10 cellular contexts compared by ENCODE assay signal in the genomic region with DNA sequence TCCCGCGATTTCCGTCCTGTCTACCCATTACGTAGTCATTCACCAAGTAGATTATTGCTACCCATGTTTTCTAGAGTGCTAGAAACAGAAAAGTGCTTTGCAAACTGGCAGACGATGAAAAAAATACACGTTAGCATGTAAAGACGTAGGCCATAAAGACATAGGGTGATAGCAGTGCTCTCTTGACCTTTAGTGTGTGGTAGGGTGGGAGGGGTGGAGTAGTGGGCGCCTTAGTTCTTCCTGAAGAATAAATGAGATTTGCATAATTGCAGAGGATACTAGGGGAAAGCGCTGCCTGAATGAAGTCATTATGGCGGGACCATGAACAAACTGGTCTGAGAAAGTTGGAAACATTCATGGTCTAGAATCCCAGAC. TPM values are rescaled to one million over a fixed set of nuclear protein-coding genes. Genes with fewer than 3 reads are reported as not detected.
A peak's percentile ranks its signal among the peaks of the same experiment; 100 is the strongest.
DNase-seq lines count a peak whose midpoint lies in the region; ATAC-seq, FAIRE-seq and TF ChIP-seq lines count a peak whose summit lies in the region.
"Had no signal": no experiment of that assay in that cellular context is flagged by ENCODE, and none has a peak within 500 bp of the region (broad histone marks: within the 10 kb centered on the region; RNA-seq: fewer than 3 reads in every experiment).

No MANE protein-coding gene starts in this region.

- no peak overlapping the region for H3K27ac Mint-ChIP-seq in mesothelial cell of epicardium

- 80% methylated on average over 10 of the region's 10 CpGs for WGBS in right cardiac atrium
- WGBS in body of pancreas, 2 donors = 48 to 59% methylated on average over 10 of the region's 10 CpGs

- no peaks in the 10 kb centered on the region for H3K9me3 ChIP-seq in right cardiac atrium (ENCODE audit: control insufficient read depth, low read length)
- H3K9me3 ChIP-seq in body of pancreas = no peaks in the 10 kb centered on the region

- peaks cover under 1% of the 10 kb centered on the region for H3K9me3 Mint-ChIP-seq in mesothelial cell of epicardium

- ATAC-seq in right cardiac atrium (no peak), body of pancreas (no peak), foreskin keratinocyte (no peak)

- intact Hi-C loops in right cardiac atrium (cut with DNase I) = no loop called here
- intact Hi-C loops in cardiac septum (cut with DNase I) = loop anchor here (2.0 kb wide), 1 partner anchor 32 kb away; a partner anchor contains a TSS
- intact Hi-C loops in body of pancreas (cut with DNase I) = no loop called here
- intact Hi-C loops in posterior vena cava (cut with DNase I) = no loop called here

- peaks cover 19% of the 10 kb centered on the region for H3K27me3 Mint-ChIP-seq in mesothelial cell of epicardium (ENCODE audit: low read depth)

- TF ChIP-seq CTCF in body of pancreas (IDR thresholded peaks at IDR 0.05) = no peak
- no peak for TF ChIP-seq CTCF in mesothelial cell of epicardium (IDR thresholded peaks at IDR 0.05; ENCODE audit: unreplicated experiment)
- TF ChIP-seq CTCF in foreskin keratinocyte (conservative IDR thresholded peaks at IDR 0.05) = no peak

- peaks cover 20% of the 10 kb centered on the region for H3K36me3 Mint-ChIP-seq in mesothelial cell of epicardium

- no peaks in the 10 kb centered on the region for H3K36me3 ChIP-seq in body of pancreas (replicated peaks in 1 of 2; ENCODE audit: insufficient read depth in 1 of 2, low read depth in 2 of 2)

- peak overlapping the region; percentile 83 for H3K4me3 ChIP-seq in right cardiac atrium (ENCODE audit: low read length)
- peak overlapping the region; percentile 68 to 88 for H3K4me3 ChIP-seq in body of pancreas

- DNase-seq in right cardiac atrium = no peak
- no peak for DNase-seq in cardiac septum (ENCODE audit: low spot score)
- no peak for DNase-seq in body of pancreas
- no peak for DNase-seq in mesothelial cell of epicardium (ENCODE audit: low spot score in 2 of 2, unreplicated experiment in 2 of 2)
- no peak for DNase-seq in ACHN
- DNase-seq in foreskin keratinocyte = no peak
- no peak for DNase-seq in HTR-8/SVneo (ENCODE audit: insufficient read length, low spot score)
- DNase-seq in posterior vena cava (ENCODE audit: low spot score) = no peak
- DNase-seq: activated CD4-positive, alpha-beta T cell treated with anti-CD3 and anti-CD28 coated beads, Interleukin-2, amount 50 U/mL, for 4 hours; GF-D8 had no signal

- H3K27ac ChIP-seq in right cardiac atrium (ENCODE audit: low read length) = no peak overlapping the region
- H3K27ac ChIP-seq in body of pancreas = peak overlapping the region in 3 of 4 donors; percentile 65 to 82 (median 66)
- no peak overlapping the region for H3K27ac ChIP-seq in foreskin keratinocyte

- peaks cover 8% of the 10 kb centered on the region for H3K4me1 Mint-ChIP-seq in mesothelial cell of epicardium

- FAIRE-seq in HTR-8/SVneo (lab: Jason Lieb, UNC) = no peak

- no peak for TF ChIP-seq POLR2A in body of pancreas (IDR thresholded peaks at IDR 0.05)

- in situ Hi-C loops in ACHN (cut with HindIII; ENCODE audit: low pct_ligation_motif_present, low pct_unique_long_range_greater_than_20kb, low sequenced_read_pairs) = no loop called here

- no peaks in the 10 kb centered on the region for H3K27me3 ChIP-seq in right cardiac atrium (ENCODE audit: control insufficient read depth, insufficient read depth)
- no peaks in the 10 kb centered on the region for H3K27me3 ChIP-seq in body of pancreas
- no peaks in the 10 kb centered on the region for H3K27me3 ChIP-seq in foreskin keratinocyte

- H3K4me1 ChIP-seq in right cardiac atrium (ENCODE audit: control insufficient read depth, insufficient read depth, low read length) (no peaks in the 10 kb centered on the region), body of pancreas (peaks cover 4% of the 10 kb centered on the region), foreskin keratinocyte (peaks cover 4% of the 10 kb centered on the region)

- H3K4me3 Mint-ChIP-seq in mesothelial cell of epicardium = peak overlapping the region; percentile 78

RNA-seq across cellular contexts. Expression of a gene that starts 0.9 kb away (rescaled TPM):
- 1 to 10 TPM; 1.7 to 2.6 (median 2.0) TPM for total RNA-seq in right cardiac atrium
- polyA plus RNA-seq in right cardiac atrium = 1.2 TPM
- total RNA-seq in cardiac septum = 1.7 TPM
- 1 to 10 TPM; 9.6 to 9.9 TPM for total RNA-seq in body of pancreas
- 6.1 to 7.3 TPM (median 6.7 TPM) in 3 replicates for total RNA-seq in mesothelial cell of epicardium
- 4.3 and 5.0 TPM in 2 replicates for total RNA-seq in foreskin keratinocyte
- polyA plus RNA-seq in foreskin keratinocyte = 1.8 and 2.5 TPM in 2 replicates
- total RNA-seq in posterior vena cava = 1 to 10 TPM; 2.7 to 2.9 TPM

RNA-seq across cellular contexts. Expression of a gene that starts 32.8 kb away (rescaled TPM):
- total RNA-seq in right cardiac atrium = 1 to 10 TPM; 1.9 to 2.9 (median 2.2) TPM
- polyA plus RNA-seq in right cardiac atrium = 0.93 TPM
- total RNA-seq in cardiac septum = 1.7 TPM
- total RNA-seq in body of pancreas = 10 to 100 TPM in 1 of 2 donors, 1 to 10 TPM in 1; 4.9 to 10.2 TPM
- 8.9 to 9.5 TPM (median 9.2 TPM) in 3 replicates for total RNA-seq in mesothelial cell of epicardium
- 2.1 and 2.2 TPM in 2 replicates for total RNA-seq in foreskin keratinocyte
- 1.4 TPM in 2 replicates for polyA plus RNA-seq in foreskin keratinocyte
- total RNA-seq in posterior vena cava = 1 to 10 TPM; 4.4 to 5.1 TPM

RNA-seq across cellular contexts. Expression of a gene that starts 41.5 kb away (rescaled TPM):
- total RNA-seq in right cardiac atrium (10 to 100 TPM; 47.2 to 65.4 (median 54.4) TPM), cardiac septum (38.1 TPM), body of pancreas (10 to 100 TPM; 31.6 to 47.5 TPM), mesothelial cell of epicardium (46.7 to 51.2 TPM (median 46.8 TPM) in 3 replicates), foreskin keratinocyte (24.4 and 25.4 TPM in 2 replicates), posterior vena cava (10 to 100 TPM; 27.5 to 30.2 TPM)
- polyA plus RNA-seq in right cardiac atrium (86.3 TPM), foreskin keratinocyte (27.7 and 29.3 TPM in 2 replicates)

Comparison
In these comparisons a context has a peak if more than half of its experiments do, and no peak if none do; other contexts are left out.
1. H3K27ac ChIP-seq: peak in body of pancreas (3 of 4); none in right cardiac atrium (single experiment) and foreskin keratinocyte (single experiment).